Comparison of ENCODE assay signal across 19 cellular contexts in genomic region chr7:86453454-86453853, GRCh38.
"Had no signal": no experiment of that assay in that cellular context is flagged by ENCODE, and none has a peak within 500 bp of the region (broad histone marks: within the 10 kb centered on the region; RNA-seq: fewer than 3 reads in every experiment).

No MANE protein-coding gene starts in this region.

- H3K27ac ChIP-seq: hepatocyte, pancreas, suprapubic skin, thyroid gland, uterus had no signal

- H3K4me1 ChIP-seq: pancreas, suprapubic skin, thyroid gland, uterus had no signal

- DNase-seq: dermis blood vessel endothelial cell; erythroblast; foreskin melanocyte; head of caudate nucleus; left colon; left ventricle myocardium superior; mesenchymal stem cell; naive B cell; occipital lobe; pancreas; right cardiac atrium; small intestine; stimulated activated CD4-positive, alpha-beta T cell treated with anti-CD3 and anti-CD28 coated beads, Interleukin-12 subunit alpha, Interleukin-12 subunit beta, amount 100 ng/mL, for 4 hours; stimulated activated naive CD8-positive, alpha-beta T cell treated with anti-CD3 and anti-CD28 coated beads, Interleukin-15, Interleukin-2, amounts not matched to agents 100 U/mL and 50 U/mL, for 24 hours; thyroid gland; uterus had no signal

- H3K4me3 ChIP-seq: hepatocyte, lung, pancreas, suprapubic skin, thyroid gland, uterus had no signal

- H3K36me3 ChIP-seq: pancreas, suprapubic skin, thyroid gland, uterus had no signal

- H3K27me3 ChIP-seq: hepatocyte, pancreas, suprapubic skin, thyroid gland, uterus had no signal

- H3K9me3 ChIP-seq: pancreas, thyroid gland, uterus had no signal
